In genomic region chr17:21551081-21551881, GRCh38 we compare ENCODE assay signal across 8 cellular contexts.
DNase-seq lines count a peak whose midpoint lies in the region; ATAC-seq, FAIRE-seq and TF ChIP-seq lines count a peak whose summit lies in the region.

No MANE protein-coding gene starts in this region.

- no peak for FAIRE-seq in small intestine (lab: Jason Lieb, UNC)

- H3K4me2 ChIP-seq in mammary epithelial cell (ENCODE audit: insufficient read depth, low read depth, low read length), result peak overlapping the region; percentile 95

- CTCF ChIA-PET in mammary epithelial cell (lab: Charles Lee; ENCODE audit: low non-redundant PET), result interaction anchor here (0.6 to 0.7 kb wide), 2 partner anchors 491 to 986 kb away, joined by 3 read pairs; no protein-coding TSS in a partner anchor

- no peaks in the 10 kb centered on the region for H3K36me3 ChIP-seq in mammary epithelial cell (ENCODE audit: insufficient read depth, low read length)
- H3K36me3 ChIP-seq in small intestine (ENCODE audit: control insufficient read depth in 2 of 2, insufficient read depth in 2 of 2, low read length in 2 of 2), result no peaks in the 10 kb centered on the region

- no peaks in the 10 kb centered on the region for H4K20me1 ChIP-seq in mammary epithelial cell (ENCODE audit: insufficient read depth, low read length)

- H3K27ac ChIP-seq in mammary epithelial cell (ENCODE audit: insufficient read depth, low read depth, low read length) (peak overlapping the region; percentile 51), small intestine (ENCODE audit: low read depth in 1 of 2, low read length in 1 of 2) (peak overlapping the region in 1 of 2 donors; percentile 82)

- peaks cover 24% of the 10 kb centered on the region for H3K79me2 ChIP-seq in mammary epithelial cell (ENCODE audit: insufficient read depth, low read length)

- ATAC-seq in GM21576 (IDR thresholded peaks at IDR 0.05; ENCODE audit: unreplicated experiment) (peak; percentile 64), GM18517 (IDR thresholded peaks at IDR 0.05; ENCODE audit: unreplicated experiment) (no peak)

- in situ Hi-C loops in mammary epithelial cell (cut with MboI; ENCODE audit: low sequenced_read_pairs in 2 of 2), result no loop called here

- H3K4me1 ChIP-seq in mammary epithelial cell (ENCODE audit: insufficient read depth, low read length) (peaks cover 12% of the 10 kb centered on the region), small intestine (ENCODE audit: control insufficient read depth in 2 of 2, insufficient read depth in 1 of 2, low read depth in 1 of 2, low read length in 1 of 2) (no peaks in the 10 kb centered on the region)

- H3K9me3 ChIP-seq in mammary epithelial cell (replicated peaks; ENCODE audit: insufficient read depth, low read length) (no peaks in the 10 kb centered on the region), small intestine (ENCODE audit: control insufficient read depth, low read depth) (no peaks in the 10 kb centered on the region)

- intact Hi-C loops in mammary epithelial cell (cut with micrococcal nuclease), result no loop called here

- peak; percentile 26 to 89 (median 80) for DNase-seq in C1 segment of cervical spinal cord (lab: John Stamatoyannopoulos, UW)
- peak; percentile 66 for DNase-seq in NCI-H1694 (lab: John Stamatoyannopoulos, UW)
- DNase-seq in mammary epithelial cell, result peak; percentile 69
- peak; percentile 77 for DNase-seq in inferior parietal cortex (ENCODE audit: extremely low spot score)
- peak; percentile 71 for DNase-seq in small intestine

- no TSS peak for BruUV-seq in mammary epithelial cell (replicated peaks; lab: Mats Ljungman, UMichigan)

- 1% methylated on average over 17 of the region's 75 CpGs for WGBS in mammary epithelial cell (ENCODE audit: low coverage, missing lambda C conversion rate)
- WGBS in small intestine, 3 donors, result 0 to 1% (median 1%) methylated on average over 57 to 75 of the region's 75 CpGs

- H3K4me3 ChIP-seq in WI38 (ENCODE audit: low read depth, low read length) (peak overlapping the region; percentile 70), mammary epithelial cell (replicated peaks in 1 of 3; ENCODE audit: insufficient read depth in 1 of 3, low read depth in 2 of 3, low read length in 3 of 3) (peak overlapping the region; percentile 70 to 100 (median 81)), small intestine (ENCODE audit: low read depth in 1 of 2, low read length in 2 of 2) (peak overlapping the region; percentile 50 to 53)

- H3K27me3 ChIP-seq in mammary epithelial cell (ENCODE audit: insufficient read depth, low read length) (no peaks in the 10 kb centered on the region), small intestine (ENCODE audit: control insufficient read depth in 2 of 2, insufficient read depth in 2 of 2, low read length in 2 of 2) (no peaks in the 10 kb centered on the region)

- dilution Hi-C loops in mammary epithelial cell (cut with HindIII; ENCODE audit: low sequenced_read_pairs), result no loop called here

- H3K9ac ChIP-seq in mammary epithelial cell (ENCODE audit: insufficient read depth, low read length), result peak overlapping the region; percentile 46

- peak overlapping the region; percentile 99 for H2AFZ ChIP-seq in mammary epithelial cell (ENCODE audit: low read depth, low read length)

- no peak for TF ChIP-seq CTCF in WI38 (IDR thresholded peaks at IDR 0.05; ENCODE audit: low read depth, low read length)
- no peak for TF ChIP-seq CTCF in mammary epithelial cell (conservative IDR thresholded peaks at IDR 0.05 in 1 of 2, IDR thresholded peaks at IDR 0.05 in 1 of 2; ENCODE audit: extremely low read depth in 1 of 2, insufficient read depth in 1 of 2, low read depth in 1 of 2, low read length in 2 of 2)
